ENCODE assay signal across 7 cellular contexts in genomic region chr1:181680332-181680731, GRCh38.
"Had no signal": no experiment of that assay in that cellular context is flagged by ENCODE, and none has a peak within 500 bp of the region (broad histone marks: within the 10 kb centered on the region; RNA-seq: fewer than 3 reads in every experiment).

No MANE protein-coding gene starts in this region.

- H3K9me3 Mint-ChIP-seq: H9, IgD-negative memory B cell had no signal

- H3K27me3 Mint-ChIP-seq: IgD-negative memory B cell had no signal

- H3K36me3 Mint-ChIP-seq: IgD-negative memory B cell had no signal

- H3K27ac Mint-ChIP-seq: H9 had no signal

- H3K4me1 Mint-ChIP-seq: IgD-negative memory B cell had no signal

- DNase-seq: GM23248, GOT3, H9, HCEC 1CT, KBM-7 had no signal

- FAIRE-seq: HTR-8/SVneo had no signal

- H3K4me3 ChIP-seq: GM23248 had no signal

- H3K4me3 Mint-ChIP-seq: H9, IgD-negative memory B cell had no signal
